In genomic region chr2:64145760-64146159, GRCh38 we compare ENCODE assay signal across 20 cellular contexts. TPM values are rescaled to one million over a fixed set of nuclear protein-coding genes. Genes with fewer than 3 reads are reported as not detected.
DNase-seq lines count a peak whose midpoint lies in the region; ATAC-seq and TF ChIP-seq lines count a peak whose summit lies in the region.
"Had no signal": no experiment of that assay in that cellular context is flagged by ENCODE, and none has a peak within 500 bp of the region (broad histone marks: within the 10 kb centered on the region; RNA-seq: fewer than 3 reads in every experiment).

No MANE protein-coding gene starts in this region.

- H3K4me2 ChIP-seq in H9 (ENCODE audit: insufficient read depth, insufficient read length, low read length) = no peak overlapping the region

- H2BK20ac ChIP-seq in H9 (ENCODE audit: low read depth, low read length, poor library complexity, severe bottlenecking) = no peak overlapping the region

- H3K9me3 ChIP-seq in thymus (ENCODE audit: control insufficient read depth) = no peaks in the 10 kb centered on the region
- H3K9me3 ChIP-seq in H9 (ENCODE audit: control insufficient read depth, low read depth, low read length) = no peaks in the 10 kb centered on the region
- H3K9me3 ChIP-seq: Caco-2 had no signal

- no peak overlapping the region for H4K91ac ChIP-seq in H9 (ENCODE audit: insufficient read length, low read depth, low read length)

- H2AK5ac ChIP-seq in H9 (ENCODE audit: insufficient read length, low read length) = no peak overlapping the region

- no peak overlapping the region for H2BK120ac ChIP-seq in H9 (ENCODE audit: low read depth, low read length, poor library complexity, severe bottlenecking)

- no peak overlapping the region for H2AFZ ChIP-seq in H9 (ENCODE audit: low read length)

- no peak overlapping the region for H3K23ac ChIP-seq in H9 (ENCODE audit: insufficient read length, low read depth, low read length)

- H3K9ac ChIP-seq in H9 (ENCODE audit: extremely low read depth, insufficient read length, low read length) = no peak overlapping the region

- intact Hi-C loops in MCF 10A (cut with micrococcal nuclease) = no loop called here

- no peak overlapping the region for H2BK5ac ChIP-seq in H9 (ENCODE audit: insufficient read length, low read length)

- TF ChIP-seq CTCF in MCF 10A (IDR thresholded peaks at IDR 0.05; ENCODE audit: unreplicated experiment) (no peak), H9 (conservative IDR thresholded peaks at IDR 0.05) (no peak)

- no TSS peak for BruUV-seq in MCF 10A (replicated peaks; lab: Mats Ljungman, UMichigan)

- no peak overlapping the region for H3T11ph ChIP-seq in H9 (ENCODE audit: low read length)

- peak overlapping the region; percentile 10 for H3K27ac ChIP-seq in thymus (ENCODE audit: low read depth)
- no peak overlapping the region for H3K27ac ChIP-seq in H9 (ENCODE audit: insufficient read length, low read depth, low read length)
- H3K27ac ChIP-seq: HL-60 had no signal

- H3K4ac ChIP-seq in H9 (ENCODE audit: low read depth, low read length) = no peak overlapping the region

- H3K36me3 Mint-ChIP-seq in activated naive CD4-positive, alpha-beta T cell treated with anti-CD3 and anti-CD28 coated beads, Interleukin-2, amount 10 ng/mL, durations not matched to agents 7 days and 5 days = peaks cover 4% of the 10 kb centered on the region
- peaks cover 8% of the 10 kb centered on the region in 2 donors for H3K36me3 Mint-ChIP-seq in activated naive CD4-positive, alpha-beta T cell treated with anti-CD3 and anti-CD28 coated beads, Interleukin-2, amount 50 U/mL, for 72 hours
- H3K36me3 Mint-ChIP-seq in MCF 10A (ENCODE audit: insufficient read depth, unreplicated experiment) (no peaks in the 10 kb centered on the region), H9 (ENCODE audit: insufficient read depth in 1 of 3, low read depth in 3 of 3) (peaks cover 0 to 6% (median 4%) of the 10 kb centered on the region in 3 experiments; a peak in 4 of 7 replicates)

- DNase-seq in activated naive CD4-positive, alpha-beta T cell treated with anti-CD3 and anti-CD28 coated beads, Interleukin-2, amount 10 ng/mL, durations not matched to agents 7 days and 5 days = peak; percentile 28
- no peak for DNase-seq in activated naive CD4-positive, alpha-beta T cell treated with anti-CD3 and anti-CD28 coated beads, Interleukin-2, amount 50 U/mL, for 72 hours (ENCODE audit: low spot score in 2 of 2)
- DNase-seq in MCF 10A (ENCODE audit: unreplicated experiment) (peak; percentile 42), kidney glomerular epithelial cell (lab: John Stamatoyannopoulos, UW) (peak; percentile 16), H9 (no peak)
- DNase-seq: 8988T, DMS153, GF-D8, GOT3, NCI-H1105, NCI-H1694, NCI-H2081 treated with DMSO at 0.1 percent for 48 hours, Right ventricle myocardium superior had no signal

- H3K79me2 ChIP-seq in H9 (ENCODE audit: insufficient read depth, low read length) = peaks cover 12% of the 10 kb centered on the region; the same call in 1 of the 2 replicates

- H2BK15ac ChIP-seq in H9 (ENCODE audit: low read depth, low read length) = no peak overlapping the region

- H3K36me3 ChIP-seq in thymus (ENCODE audit: control insufficient read depth, insufficient read depth) = no peaks in the 10 kb centered on the region

- ATAC-seq in activated naive CD4-positive, alpha-beta T cell treated with anti-CD3 and anti-CD28 coated beads, Interleukin-2, amount 50 U/mL, for 72 hours = no peak
- ATAC-seq in HG02588 (IDR thresholded peaks at IDR 0.05; ENCODE audit: unreplicated experiment) = no peak
- ATAC-seq in HG03175 (IDR thresholded peaks at IDR 0.05; ENCODE audit: unreplicated experiment) = no peak

- H3K9me3 Mint-ChIP-seq in activated naive CD4-positive, alpha-beta T cell treated with anti-CD3 and anti-CD28 coated beads, Interleukin-2, amount 10 ng/mL, durations not matched to agents 7 days and 5 days = no peaks in the 10 kb centered on the region
- H3K9me3 Mint-ChIP-seq in activated naive CD4-positive, alpha-beta T cell treated with anti-CD3 and anti-CD28 coated beads, Interleukin-2, amount 50 U/mL, for 72 hours = no peaks in the 10 kb centered on the region
- no peaks in the 10 kb centered on the region for H3K9me3 Mint-ChIP-seq in MCF 10A (ENCODE audit: unreplicated experiment)
- no peaks in the 10 kb centered on the region; a peak in 2 of 5 replicates for H3K9me3 Mint-ChIP-seq in H9
- H3K9me3 Mint-ChIP-seq: IgD-negative memory B cell had no signal

- no peak overlapping the region for H4K5ac ChIP-seq in H9 (ENCODE audit: insufficient read length, low read depth, low read length)

- peaks cover 10% of the 10 kb centered on the region for H3K4me1 ChIP-seq in thymus (ENCODE audit: control insufficient read depth, insufficient read depth, low read length)
- peaks cover 3% of the 10 kb centered on the region; the same call in 1 of the 2 replicates for H3K4me1 ChIP-seq in H9 (ENCODE audit: insufficient read depth, low read length)

- H4K20me1 ChIP-seq in H9 (ENCODE audit: control insufficient read depth, insufficient read depth, insufficient read length) = no peaks in the 10 kb centered on the region

- no peak overlapping the region for H3K27ac Mint-ChIP-seq in activated naive CD4-positive, alpha-beta T cell treated with anti-CD3 and anti-CD28 coated beads, Interleukin-2, amount 10 ng/mL, durations not matched to agents 7 days and 5 days
- no peak overlapping the region for H3K27ac Mint-ChIP-seq in activated naive CD4-positive, alpha-beta T cell treated with anti-CD3 and anti-CD28 coated beads, Interleukin-2, amount 50 U/mL, for 72 hours
- H3K27ac Mint-ChIP-seq in MCF 10A (ENCODE audit: low read depth, unreplicated experiment) (no peak overlapping the region), H9 (no peak overlapping the region)
- H3K27ac Mint-ChIP-seq: B cell, IgD-negative memory B cell had no signal

- H3K79me1 ChIP-seq in H9 (ENCODE audit: insufficient read depth, low read depth, low read length, poor library complexity, severe bottlenecking) = no peaks in the 10 kb centered on the region

- peaks cover 2% of the 10 kb centered on the region for H3K23me2 ChIP-seq in H9 (ENCODE audit: insufficient read length, low read depth, low read length, poor library complexity, severe bottlenecking)

- H3K27me3 ChIP-seq in thymus (ENCODE audit: control insufficient read depth, insufficient read depth) (no peaks in the 10 kb centered on the region), H9 (ENCODE audit: insufficient read depth, low read length) (no peaks in the 10 kb centered on the region)

- no peak overlapping the region for H3K14ac ChIP-seq in H9 (ENCODE audit: insufficient read depth, low read length)

- H3K4me1 Mint-ChIP-seq in activated naive CD4-positive, alpha-beta T cell treated with anti-CD3 and anti-CD28 coated beads, Interleukin-2, amount 10 ng/mL, durations not matched to agents 7 days and 5 days = peaks cover 11% of the 10 kb centered on the region
- H3K4me1 Mint-ChIP-seq in MCF 10A (ENCODE audit: insufficient read depth, unreplicated experiment) = peaks cover 6% of the 10 kb centered on the region
- H3K4me1 Mint-ChIP-seq in H9 = peaks cover 17 to 19% of the 10 kb centered on the region in 2 experiments

- H3K56ac ChIP-seq in H9 (ENCODE audit: insufficient read length, low read depth, low read length) = no peak overlapping the region

- CTCF ChIA-PET in activated naive CD4-positive, alpha-beta T cell treated with anti-CD3 and anti-CD28 coated beads, Interleukin-2, amount 10 ng/mL, durations not matched to agents 7 days and 5 days (lab: Charles Lee) = interaction anchor here (0.8 kb wide), 1 partner anchor 96 kb away, joined by 3 read pairs; no protein-coding TSS in a partner anchor
- CTCF ChIA-PET in MCF 10A (lab: Yijun Ruan, JAX) = interaction anchor here (0.7 to 2.7 kb wide), 4 partner anchors 97 to 343 kb away, joined by 3 to 15 read pairs (median 6); no protein-coding TSS in a partner anchor

- no peak overlapping the region for H4K8ac ChIP-seq in H9 (replicated peaks; ENCODE audit: insufficient read length, low read depth, low read length)

- H3K18ac ChIP-seq in H9 (ENCODE audit: insufficient read length, low read depth, low read length) = no peak overlapping the region

- no peak overlapping the region for H3K4me3 Mint-ChIP-seq in activated naive CD4-positive, alpha-beta T cell treated with anti-CD3 and anti-CD28 coated beads, Interleukin-2, amount 10 ng/mL, durations not matched to agents 7 days and 5 days
- no peak overlapping the region for H3K4me3 Mint-ChIP-seq in MCF 10A (ENCODE audit: unreplicated experiment)
- H3K4me3 Mint-ChIP-seq in H9 = no peak overlapping the region
- H3K4me3 Mint-ChIP-seq: B cell had no signal

- no peak overlapping the region for H3K4me3 ChIP-seq in thymus (ENCODE audit: low read length)

- H2BK12ac ChIP-seq in H9 (ENCODE audit: insufficient read length, low read depth, low read length) = no peak overlapping the region

- 51% methylated on average over 1 of the region's 1 CpG for WGBS in thymus
- no CpG with 5 or more reads among the region's 1 CpG for WGBS in H9 (ENCODE audit: extremely low coverage, insufficient read length, low lambda C conversion rate)

- POLR2A ChIA-PET in MCF 10A (lab: Yijun Ruan, JAX) = interaction anchor here (0.6 to 2.0 kb wide), 6 partner anchors 9 to 167 kb away, joined by 3 to 8 read pairs (median 4); no protein-coding TSS in a partner anchor

- H3K27me3 Mint-ChIP-seq in activated naive CD4-positive, alpha-beta T cell treated with anti-CD3 and anti-CD28 coated beads, Interleukin-2, amount 10 ng/mL, durations not matched to agents 7 days and 5 days = no peaks in the 10 kb centered on the region
- H3K27me3 Mint-ChIP-seq in MCF 10A (ENCODE audit: insufficient read depth, unreplicated experiment) (no peaks in the 10 kb centered on the region), H9 (ENCODE audit: low read depth) (no peaks in the 10 kb centered on the region)
- H3K27me3 Mint-ChIP-seq: B cell, IgD-negative memory B cell had no signal

RNA-seq across cellular contexts. Expression of gene PELI1, which starts 1.5 kb away (rescaled TPM):
- 10 to 100 TPM; 32.7 to 38.7 TPM for total RNA-seq in activated naive CD4-positive, alpha-beta T cell treated with anti-CD3 and anti-CD28 coated beads, Interleukin-2, amount 50 U/mL, for 72 hours
- total RNA-seq in MCF 10A (2022) = 13.5 and 16.3 TPM in 2 replicates
- 61.2 TPM for polyA plus RNA-seq in thymus
- total RNA-seq in H9 (2021) = 61.0 and 65.1 TPM in 2 replicates

Comparison
In these comparisons a context has a peak if more than half of its experiments do, and no peak if none do; other contexts are left out.
1. DNase-seq: peak in activated naive CD4-positive, alpha-beta T cell treated with anti-CD3 and anti-CD28 coated beads, Interleukin-2, amount 10 ng/mL, durations not matched to agents 7 days and 5 days (single experiment), MCF 10A (single experiment) and kidney glomerular epithelial cell (single experiment); none in activated naive CD4-positive, alpha-beta T cell treated with anti-CD3 and anti-CD28 coated beads, Interleukin-2, amount 50 U/mL, for 72 hours (0 of 2) and H9 (single experiment).